12 cellular contexts compared by ENCODE assay signal in the genomic region with DNA sequence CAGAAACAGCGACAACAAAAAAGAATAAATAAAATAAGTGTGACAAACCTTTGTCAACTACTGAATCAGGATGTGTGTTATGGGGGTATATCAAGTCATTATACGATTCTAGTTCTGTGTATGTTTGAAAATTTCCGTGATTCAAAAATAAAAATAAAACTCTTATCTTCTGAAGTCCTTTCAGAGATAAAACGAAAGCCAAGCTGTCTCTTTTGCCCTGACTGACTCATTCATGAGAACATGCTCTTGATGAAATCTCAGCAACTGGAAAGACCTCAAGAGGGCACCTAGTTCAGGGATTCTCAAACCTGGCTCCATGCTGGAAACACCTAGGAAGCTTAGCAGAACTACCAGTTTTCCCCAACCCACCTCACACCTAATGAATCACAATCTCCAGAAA. TPM values are rescaled to one million over a fixed set of nuclear protein-coding genes. Genes with fewer than 3 reads are reported as not detected.
DNase-seq lines count a peak whose midpoint lies in the region; ATAC-seq and TF ChIP-seq lines count a peak whose summit lies in the region.
"Had no signal": no experiment of that assay in that cellular context is flagged by ENCODE, and none has a peak within 500 bp of the region (broad histone marks: within the 10 kb centered on the region; RNA-seq: fewer than 3 reads in every experiment).

No MANE protein-coding gene starts in this region.

- no peaks in the 10 kb centered on the region for H3K27me3 Mint-ChIP-seq in activated CD4-positive, alpha-beta T cell treated with anti-CD3 and anti-CD28 coated beads for 36 hours

- intact Hi-C loops in activated CD4-positive, alpha-beta T cell treated with anti-CD3 and anti-CD28 coated beads for 36 hours (cut with DNase I, micrococcal nuclease) = loop anchor here in 1 of 2 experiments (2.0 kb wide), 1 partner anchor 43 kb away; no protein-coding TSS in a partner anchor
- intact Hi-C loops in PC-9 (cut with micrococcal nuclease; ENCODE audit: unreplicated experiment) = no loop called here

- no peak overlapping the region for H2AFZ ChIP-seq in PC-9

- no peak for TF ChIP-seq CTCF in RWPE1 (conservative IDR thresholded peaks at IDR 0.05; ENCODE audit: low read depth)
- TF ChIP-seq CTCF in epithelial cell of esophagus (IDR thresholded peaks at IDR 0.05; ENCODE audit: insufficient read depth, low read depth, low read length, missing control alignments) = no peak
- TF ChIP-seq CTCF in PC-9 (conservative IDR thresholded peaks at IDR 0.05) = no peak

- ATAC-seq in activated CD4-positive, alpha-beta T cell treated with anti-CD3 and anti-CD28 coated beads for 36 hours = peak; percentile 79
- no peak for ATAC-seq in GM21717 (IDR thresholded peaks at IDR 0.05; ENCODE audit: unreplicated experiment)
- ATAC-seq in GM21737 (IDR thresholded peaks at IDR 0.05; ENCODE audit: unreplicated experiment) = no peak

- no peak for DNase-seq in activated CD4-positive, alpha-beta T cell treated with anti-CD3 and anti-CD28 coated beads for 36 hours
- no peak for DNase-seq in activated CD4-positive, alpha-beta T cell treated with anti-CD3 and anti-CD28 coated beads for 4 hours
- DNase-seq in RWPE1 (ENCODE audit: low spot score) = no peak
- DNase-seq in epithelial cell of esophagus (ENCODE audit: low read depth) = peak; percentile 48
- DNase-seq in PC-9 = no peak
- DNase-seq: activated gamma-delta T cell treated with Interleukin-2 at 50 U/mL for 16 hours, midbrain, MV-4-11, NCI-H510A had no signal

- peaks cover 67% of the 10 kb centered on the region for H3K4me1 Mint-ChIP-seq in activated CD4-positive, alpha-beta T cell treated with anti-CD3 and anti-CD28 coated beads for 36 hours

- H3K79me2 ChIP-seq in PC-9 (ENCODE audit: low read depth) = no peaks in the 10 kb centered on the region

- H3K36me3 Mint-ChIP-seq in activated CD4-positive, alpha-beta T cell treated with anti-CD3 and anti-CD28 coated beads for 36 hours (ENCODE audit: low read depth) = peaks cover 74% of the 10 kb centered on the region

- no peaks in the 10 kb centered on the region for H3K9me2 ChIP-seq in PC-9 (ENCODE audit: insufficient read depth)

- peak overlapping the region; percentile 98 for H3K27ac ChIP-seq in RWPE1
- H3K27ac ChIP-seq in skin epidermis = peak overlapping the region in 12 of 21 experiments; percentile 30 to 80 (median 66)
- H3K27ac ChIP-seq in PC-9 = no peak overlapping the region

- no peaks in the 10 kb centered on the region for H4K20me1 ChIP-seq in PC-9 (ENCODE audit: insufficient read depth)

- H3K9me3 ChIP-seq in PC-9 (ENCODE audit: insufficient read depth, low read depth) = no peaks in the 10 kb centered on the region

- H3F3A ChIP-seq in PC-9 (ENCODE audit: insufficient read depth, low read depth) = no peaks in the 10 kb centered on the region

- H3K9me3 Mint-ChIP-seq in activated CD4-positive, alpha-beta T cell treated with anti-CD3 and anti-CD28 coated beads for 36 hours (ENCODE audit: low read depth) = no peaks in the 10 kb centered on the region

- no peaks in the 10 kb centered on the region for H3K36me3 ChIP-seq in PC-9 (ENCODE audit: low read depth)

- no peaks in the 10 kb centered on the region for H3K4me1 ChIP-seq in PC-9 (replicated peaks; ENCODE audit: insufficient read depth)

- peaks cover 16% of the 10 kb centered on the region; the same call in 1 of the 2 replicates for H3K27me3 ChIP-seq in PC-9 (ENCODE audit: insufficient read depth, low read depth)

- no peak overlapping the region for H3K4me3 ChIP-seq in epithelial cell of esophagus (ENCODE audit: low read length)
- H3K4me3 ChIP-seq in skin epidermis = no peak overlapping the region
- no peak overlapping the region for H3K4me3 ChIP-seq in PC-9

- peak overlapping the region; percentile 41 for H3K4me3 Mint-ChIP-seq in activated CD4-positive, alpha-beta T cell treated with anti-CD3 and anti-CD28 coated beads for 36 hours

- H3K4me2 ChIP-seq in PC-9 = no peak overlapping the region

- BruUV-seq in PC-9 (replicated peaks; lab: Mats Ljungman, UMichigan) = no TSS peak

- peak overlapping the region; percentile 86 for H3K27ac Mint-ChIP-seq in activated CD4-positive, alpha-beta T cell treated with anti-CD3 and anti-CD28 coated beads for 36 hours

- POLR2A ChIA-PET in activated CD4-positive, alpha-beta T cell treated with anti-CD3 and anti-CD28 coated beads for 36 hours (lab: Charles Lee) = no interaction called here
- POLR2A ChIA-PET in RWPE1 (lab: Yijun Ruan, JAX; ENCODE audit: low non-redundant PET) = interaction anchor here (0.6 kb wide), 1 partner anchor 753 kb away, joined by 3 read pairs; no protein-coding TSS in a partner anchor
- POLR2A ChIA-PET in PC-9 (lab: Charles Lee; ENCODE audit: unreplicated experiment) = no interaction called here

- CTCF ChIA-PET in activated CD4-positive, alpha-beta T cell treated with anti-CD3 and anti-CD28 coated beads for 36 hours (lab: Charles Lee) = interaction anchor here (3.8 kb wide), 1 partner anchor 22 kb away, joined by 11 read pairs; no protein-coding TSS in a partner anchor
- CTCF ChIA-PET in RWPE1 (lab: Yijun Ruan, JAX) = interaction anchor here (0.6 kb wide), 1 partner anchor 131 kb away, joined by 5 read pairs; no protein-coding TSS in a partner anchor
- CTCF ChIA-PET in PC-9 (lab: Charles Lee) = no interaction called here

RNA-seq across cellular contexts. Expression of a gene that starts 9.2 kb away (rescaled TPM):
- 10 to 100 TPM; 69.1 to 76.3 TPM for total RNA-seq in activated CD4-positive, alpha-beta T cell treated with anti-CD3 and anti-CD28 coated beads for 36 hours
- total RNA-seq in PC-9 (2021) = 4.2 and 5.3 TPM in 2 replicates

Comparison
In these comparisons a context has a peak if more than half of its experiments do, and no peak if none do; other contexts are left out.
1. RNA of a gene that starts 9.2 kb away (total RNA-seq): 69.1 to 76.3 TPM in activated CD4-positive, alpha-beta T cell treated with anti-CD3 and anti-CD28 coated beads for 36 hours; 4.2 to 5.3 TPM in PC-9; every median in the first group is over 10 times any median in the second.